In the genomic region with DNA sequence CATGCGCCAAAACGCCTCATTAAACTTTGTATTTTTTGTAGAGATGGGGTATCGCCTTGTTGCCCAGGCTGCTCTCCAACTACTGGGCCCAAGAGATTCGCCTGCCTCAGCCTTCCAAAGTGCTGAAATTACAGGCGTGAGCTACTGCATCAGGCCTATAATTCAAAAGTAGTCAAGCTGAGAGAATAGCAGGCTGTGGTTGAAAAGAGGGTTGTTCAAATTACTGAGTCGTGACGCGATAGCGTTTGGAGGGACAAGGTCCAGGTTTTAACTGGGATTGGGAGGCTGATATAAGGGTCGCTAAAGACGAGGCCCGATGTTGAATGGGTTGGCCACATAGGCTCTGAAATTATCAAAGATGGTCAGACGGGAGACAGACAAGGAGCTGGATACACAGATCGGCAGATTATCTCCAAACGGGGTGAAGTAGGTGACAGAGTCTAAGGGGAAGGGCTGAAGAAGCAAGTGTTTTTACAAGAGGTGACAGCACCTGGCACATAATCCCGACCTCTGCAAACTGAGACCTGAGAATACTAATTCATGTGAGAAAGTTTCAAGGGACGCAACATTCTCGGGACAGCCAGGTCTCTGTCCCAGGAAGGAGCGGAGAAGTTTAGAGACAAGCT, we compare ENCODE assay signal across 8 cellular contexts. TPM values are rescaled to one million over a fixed set of nuclear protein-coding genes. Genes with fewer than 3 reads are reported as not detected.
DNase-seq lines count a peak whose midpoint lies in the region; ATAC-seq and TF ChIP-seq lines count a peak whose summit lies in the region.

No MANE protein-coding gene starts in this region.

- intact Hi-C loops in CD14-positive monocyte (cut with micrococcal nuclease) = loop anchor here (2.0 to 10.0 kb wide), 5 partner anchors 57 to 915 kb away; a partner anchor contains a TSS

- H3K27me3 ChIP-seq in neuron (ENCODE audit: insufficient read depth, low read length) = no peaks in the 10 kb centered on the region

- no peaks in the 10 kb centered on the region for H3K9me3 ChIP-seq in neuron (ENCODE audit: low read length)

- TF ChIP-seq CTCF in CD14-positive monocyte (IDR thresholded peaks at IDR 0.05) (no peak), endothelial cell (IDR thresholded peaks at IDR 0.05; ENCODE audit: unreplicated experiment) (no peak)

- peaks cover 18% of the 10 kb centered on the region for H3K4me1 ChIP-seq in neuron (ENCODE audit: insufficient read depth, low read length)

- ATAC-seq in GM21447 (IDR thresholded peaks at IDR 0.05; ENCODE audit: unreplicated experiment) = peak; percentile 5

- H3K4me3 Mint-ChIP-seq in CD14-positive monocyte (peak overlapping the region; percentile 92), endothelial cell (ENCODE audit: unreplicated experiment) (peak overlapping the region; percentile 94)

- H3K4me1 Mint-ChIP-seq in CD14-positive monocyte (peaks cover 39% of the 10 kb centered on the region), endothelial cell (ENCODE audit: unreplicated experiment) (peaks cover 40% of the 10 kb centered on the region)

- peaks cover 7% of the 10 kb centered on the region for H3K36me3 ChIP-seq in neuron (ENCODE audit: insufficient read depth, low read length)

- H2AFZ ChIP-seq in neuron (ENCODE audit: low read depth, low read length) = peak overlapping the region; percentile 59

- peak overlapping the region; percentile 89 to 97 (median 95) for H3K27ac Mint-ChIP-seq in CD14-positive monocyte
- H3K27ac Mint-ChIP-seq in endothelial cell (ENCODE audit: unreplicated experiment) = peak overlapping the region; percentile 92

- H3K27me3 Mint-ChIP-seq in CD14-positive monocyte (ENCODE audit: low read depth in 3 of 3) (peaks cover 3 to 8% (median 7%) of the 10 kb centered on the region in 3 donors), endothelial cell (ENCODE audit: unreplicated experiment) (peaks cover 8% of the 10 kb centered on the region)

- peaks cover 15 to 26% of the 10 kb centered on the region in 2 donors for H3K36me3 Mint-ChIP-seq in CD14-positive monocyte
- H3K36me3 Mint-ChIP-seq in endothelial cell (ENCODE audit: low read depth, unreplicated experiment) = peaks cover 1% of the 10 kb centered on the region

- H3K4me3 ChIP-seq in neuron (ENCODE audit: low read length) = peak overlapping the region; percentile 77

- DNase-seq in CD14-positive monocyte (ENCODE audit: low spot score) = no peak
- peak; percentile 45 for DNase-seq in RPMI7951 (ENCODE audit: low read depth)
- no peak for DNase-seq in endothelial cell (ENCODE audit: low spot score)
- no peak for DNase-seq in AG08396 (ENCODE audit: low spot score)
- DNase-seq in NCI-H446 (lab: John Stamatoyannopoulos, UW) = no peak
- DNase-seq in NCI-H524 treated with DMSO at 0.1 percent for 48 hours (lab: John Stamatoyannopoulos, UW) = no peak

- H3K9me3 Mint-ChIP-seq in CD14-positive monocyte (peaks cover 0 to 2% (median 0%) of the 10 kb centered on the region in 7 donors), endothelial cell (ENCODE audit: unreplicated experiment) (no peaks in the 10 kb centered on the region)

RNA-seq across cellular contexts. Expression of a gene that starts 0.8 kb away (rescaled TPM):
- 1 to 10 TPM; 2.3 to 4.4 TPM for polyA plus RNA-seq in CD14-positive monocyte
- 0.72 and 1.2 TPM in 2 replicates for total RNA-seq in RPMI7951 (2014; rRNA removed; shearing (Covaris generic))
- 70.0 TPM for total RNA-seq in endothelial cell (ENCODE audit: unreplicated experiment)

Comparison
In these comparisons a context has a peak if more than half of its experiments do, and no peak if none do; other contexts are left out.
1. RNA of a gene that starts 0.8 kb away (total RNA-seq): 70.0 TPM in endothelial cell (single experiment); 0.72 to 1.2 TPM in RPMI7951; every median in the first group is over 10 times any median in the second.